ENCODE assay signal across 27 cellular contexts in genomic region chr4:13537832-13538177, GRCh38. TPM values are rescaled to one million over a fixed set of nuclear protein-coding genes. Genes with fewer than 3 reads are reported as not detected.
DNase-seq lines count a peak whose midpoint lies in the region; ATAC-seq and TF ChIP-seq lines count a peak whose summit lies in the region.
"Had no signal": no experiment of that assay in that cellular context is flagged by ENCODE, and none has a peak within 500 bp of the region (broad histone marks: within the 10 kb centered on the region; RNA-seq: fewer than 3 reads in every experiment).

No MANE protein-coding gene starts in this region.

- peak overlapping the region; percentile 74 for H3K27ac Mint-ChIP-seq in T-helper 1 cell treated with Interleukin-12 subunit alpha and Interleukin-12 subunit beta and Interleukin-4 antibody, amounts not matched to agents 30 μg/mL and 1 μg/mL, for 36 hours
- H3K27ac Mint-ChIP-seq in stimulated activated effector memory CD8-positive, alpha-beta T cell treated with anti-CD3 and anti-CD28 coated beads, Interleukin-12 subunit alpha, Interleukin-12 subunit beta, amount 100 ng/mL, for 72 hours, result peak overlapping the region; percentile 85
- H3K27ac Mint-ChIP-seq: activated CD8-positive, alpha-beta memory T cell treated with anti-CD3 and anti-CD28 coated beads, Interleukin-2, amount 10 ng/mL, durations not matched to agents 7 days and 5 days; CD8-positive, alpha-beta T cell; progenitor cell of endocrine pancreas; stimulated activated memory B cell treated with anti-CD40 and anti-IgM and Interleukin-4, amounts not matched to agents 10 μg/mL and 1 μg/mL and 100 μg/mL, for 72 hours had no signal

- peaks cover 94% of the 10 kb centered on the region for H3K27me3 Mint-ChIP-seq in T-helper 1 cell treated with Interleukin-12 subunit alpha and Interleukin-12 subunit beta and Interleukin-4 antibody, amounts not matched to agents 30 μg/mL and 1 μg/mL, for 36 hours (ENCODE audit: low read depth)

- H3K79me2 ChIP-seq in mammary epithelial cell (ENCODE audit: insufficient read depth, low read length), result no peaks in the 10 kb centered on the region

- no peak for ATAC-seq in stimulated activated effector memory CD8-positive, alpha-beta T cell treated with anti-CD3 and anti-CD28 coated beads, Interleukin-12 subunit alpha, Interleukin-12 subunit beta, amount 100 ng/mL, for 72 hours
- no peak for ATAC-seq in right cardiac atrium
- ATAC-seq: activated CD8-positive, alpha-beta memory T cell treated with anti-CD3 and anti-CD28 coated beads, Interleukin-2, amount 10 ng/mL, durations not matched to agents 7 days and 5 days; CD8-positive, alpha-beta T cell; HCT116; naive thymus-derived CD4-positive, alpha-beta T cell; stimulated activated memory B cell treated with anti-CD40 and anti-IgM and Interleukin-4, amounts not matched to agents 10 μg/mL and 1 μg/mL and 100 μg/mL, for 72 hours had no signal

- peaks cover 2% of the 10 kb centered on the region for H3K4me1 ChIP-seq in right cardiac atrium (ENCODE audit: control insufficient read depth, insufficient read depth, low read length)
- H3K4me1 ChIP-seq in mammary epithelial cell (ENCODE audit: insufficient read depth, low read length), result peaks cover 14% of the 10 kb centered on the region

- DNase-seq in T-helper 1 cell, result no peak
- DNase-seq in H7, result peak; percentile 59
- peak; percentile 42 for DNase-seq in islet precursor cell
- DNase-seq in stimulated activated effector memory CD8-positive, alpha-beta T cell treated with anti-CD3 and anti-CD28 coated beads, Interleukin-12 subunit alpha, Interleukin-12 subunit beta, amount 100 ng/mL, for 72 hours (ENCODE audit: low spot score in 2 of 2), result no peak
- no peak for DNase-seq in amygdala (lab: John Stamatoyannopoulos, UW)
- DNase-seq in right cardiac atrium, result no peak
- no peak for DNase-seq in mammary epithelial cell
- DNase-seq: activated CD4-positive, CD25-positive, alpha-beta regulatory T cell; activated CD8-positive, alpha-beta memory T cell treated with anti-CD3 and anti-CD28 coated beads, Interleukin-2, amount 10 ng/mL, durations not matched to agents 7 days and 5 days; activated naive CD4-positive, alpha-beta T cell; CD8-positive, alpha-beta T cell; effector memory CD8-positive, alpha-beta T cell; erythroblast; glutamatergic neuron; naive thymus-derived CD4-positive, alpha-beta T cell; NCI-H1048; NCI-H1694; SHP77 treated with DMSO at 0.1 percent for 48 hours; testis had no signal

- H3K4me3 ChIP-seq in H7 (ENCODE audit: insufficient read depth, low read depth, low read length), result no peak overlapping the region
- H3K4me3 ChIP-seq in right cardiac atrium (ENCODE audit: low read length), result no peak overlapping the region
- H3K4me3 ChIP-seq in mammary epithelial cell (replicated peaks in 1 of 3; ENCODE audit: insufficient read depth in 1 of 3, low read depth in 2 of 3, low read length in 3 of 3), result no peak overlapping the region
- H3K4me3 ChIP-seq: testis, vagina had no signal

- H3K27ac ChIP-seq in right cardiac atrium (ENCODE audit: low read length), result no peak overlapping the region
- no peak overlapping the region for H3K27ac ChIP-seq in mammary epithelial cell (ENCODE audit: insufficient read depth, low read depth, low read length)
- H3K27ac ChIP-seq: neutrophil, testis, vagina had no signal

- no peak overlapping the region for H3K4me3 Mint-ChIP-seq in T-helper 1 cell treated with Interleukin-12 subunit alpha and Interleukin-12 subunit beta and Interleukin-4 antibody, amounts not matched to agents 30 μg/mL and 1 μg/mL, for 36 hours
- peak overlapping the region; percentile 40 for H3K4me3 Mint-ChIP-seq in stimulated activated effector memory CD8-positive, alpha-beta T cell treated with anti-CD3 and anti-CD28 coated beads, Interleukin-12 subunit alpha, Interleukin-12 subunit beta, amount 100 ng/mL, for 72 hours
- H3K4me3 Mint-ChIP-seq: activated CD8-positive, alpha-beta memory T cell treated with anti-CD3 and anti-CD28 coated beads, Interleukin-2, amount 10 ng/mL, durations not matched to agents 7 days and 5 days; CD8-positive, alpha-beta T cell; central memory CD8-positive, alpha-beta T cell; stimulated activated memory B cell treated with anti-CD40 and anti-IgM and Interleukin-4, amounts not matched to agents 10 μg/mL and 1 μg/mL and 100 μg/mL, for 72 hours had no signal

- WGBS in right cardiac atrium, result 15% methylated on average over 10 of the region's 10 CpGs
- 31% methylated on average over 9 of the region's 10 CpGs for WGBS in mammary epithelial cell (ENCODE audit: low coverage, missing lambda C conversion rate)

- no peaks in the 10 kb centered on the region for H3K36me3 Mint-ChIP-seq in T-helper 1 cell treated with Interleukin-12 subunit alpha and Interleukin-12 subunit beta and Interleukin-4 antibody, amounts not matched to agents 30 μg/mL and 1 μg/mL, for 36 hours (ENCODE audit: low read depth)
- peaks cover 5% of the 10 kb centered on the region for H3K36me3 Mint-ChIP-seq in stimulated activated effector memory CD8-positive, alpha-beta T cell treated with anti-CD3 and anti-CD28 coated beads, Interleukin-12 subunit alpha, Interleukin-12 subunit beta, amount 100 ng/mL, for 72 hours
- H3K36me3 Mint-ChIP-seq: CD8-positive, alpha-beta T cell had no signal

- no peak for TF ChIP-seq CTCF in mammary epithelial cell (conservative IDR thresholded peaks at IDR 0.05 in 1 of 2, IDR thresholded peaks at IDR 0.05 in 1 of 2; ENCODE audit: extremely low read depth in 1 of 2, insufficient read depth in 1 of 2, low read depth in 1 of 2, low read length in 2 of 2)

- intact Hi-C loops in right cardiac atrium (cut with DNase I) (no loop called here), mammary epithelial cell (cut with micrococcal nuclease) (no loop called here)

- peaks cover 7% of the 10 kb centered on the region for H3K4me1 Mint-ChIP-seq in T-helper 1 cell treated with Interleukin-12 subunit alpha and Interleukin-12 subunit beta and Interleukin-4 antibody, amounts not matched to agents 30 μg/mL and 1 μg/mL, for 36 hours (ENCODE audit: low read depth)
- H3K4me1 Mint-ChIP-seq in stimulated activated effector memory CD8-positive, alpha-beta T cell treated with anti-CD3 and anti-CD28 coated beads, Interleukin-12 subunit alpha, Interleukin-12 subunit beta, amount 100 ng/mL, for 72 hours, result peaks cover 20% of the 10 kb centered on the region

- H3K9me3 ChIP-seq in right cardiac atrium (ENCODE audit: control insufficient read depth, low read length), result no peaks in the 10 kb centered on the region
- H3K9me3 ChIP-seq in mammary epithelial cell (replicated peaks; ENCODE audit: insufficient read depth, low read length), result peaks cover 3% of the 10 kb centered on the region
- H3K9me3 ChIP-seq: neutrophil, testis, vagina had no signal

- CTCF ChIA-PET in mammary epithelial cell (lab: Charles Lee; ENCODE audit: low non-redundant PET), result no interaction called here

- H3K9ac ChIP-seq in mammary epithelial cell (ENCODE audit: insufficient read depth, low read length), result no peak overlapping the region

- no peaks in the 10 kb centered on the region for H4K20me1 ChIP-seq in mammary epithelial cell (ENCODE audit: insufficient read depth, low read length)

- no peak overlapping the region for H2AFZ ChIP-seq in mammary epithelial cell (ENCODE audit: low read depth, low read length)

- H3K9me3 Mint-ChIP-seq in T-helper 1 cell treated with Interleukin-12 subunit alpha and Interleukin-12 subunit beta and Interleukin-4 antibody, amounts not matched to agents 30 μg/mL and 1 μg/mL, for 36 hours, result peaks cover 16% of the 10 kb centered on the region
- peaks cover 6% of the 10 kb centered on the region for H3K9me3 Mint-ChIP-seq in stimulated activated effector memory CD8-positive, alpha-beta T cell treated with anti-CD3 and anti-CD28 coated beads, Interleukin-12 subunit alpha, Interleukin-12 subunit beta, amount 100 ng/mL, for 72 hours

- in situ Hi-C loops in mammary epithelial cell (cut with MboI; ENCODE audit: low sequenced_read_pairs in 2 of 2), result no loop called here

- H3K36me3 ChIP-seq in H7 (replicated peaks; ENCODE audit: control insufficient read depth, insufficient read depth, low read length) (no peaks in the 10 kb centered on the region), mammary epithelial cell (ENCODE audit: insufficient read depth, low read length) (no peaks in the 10 kb centered on the region)
- H3K36me3 ChIP-seq: neutrophil, vagina had no signal

- dilution Hi-C loops in mammary epithelial cell (cut with HindIII; ENCODE audit: low sequenced_read_pairs), result loop anchor here (25.0 kb wide), 1 partner anchor 676 kb away; no protein-coding TSS in a partner anchor

- H3K4me2 ChIP-seq in mammary epithelial cell (ENCODE audit: insufficient read depth, low read depth, low read length), result no peak overlapping the region

- no TSS peak for BruUV-seq in mammary epithelial cell (replicated peaks; lab: Mats Ljungman, UMichigan)

- peaks cover 100% of the 10 kb centered on the region for H3K27me3 ChIP-seq in H7 (ENCODE audit: control insufficient read depth, insufficient read depth, low read length)
- H3K27me3 ChIP-seq in right cardiac atrium (ENCODE audit: control insufficient read depth, insufficient read depth), result no peaks in the 10 kb centered on the region
- H3K27me3 ChIP-seq in mammary epithelial cell (ENCODE audit: insufficient read depth, low read length), result peaks cover 69% of the 10 kb centered on the region

RNA-seq across cellular contexts. Expression of gene NKX3-2, which starts 6.5 kb away (rescaled TPM):
- total RNA-seq in H7 (2014; rRNA removed; shearing (Covaris generic)), result 0.52 and 0.76 TPM in 2 replicates
- total RNA-seq in right cardiac atrium (under 1 TPM in 1 of 4 donors, not detected in 3; 0.12 TPM), mammary epithelial cell (under 1 TPM in 1 of 2 donors, not detected in 1; 0.17 TPM)
- polyA plus RNA-seq in right cardiac atrium (0.05 TPM), mammary epithelial cell (0.03 TPM)
- polyA minus RNA-seq in mammary epithelial cell, result not detected
- total RNA-seq: activated CD8-positive, alpha-beta memory T cell treated with anti-CD3 and anti-CD28 coated beads, Interleukin-2, amount 10 ng/mL, durations not matched to agents 7 days and 5 days; CD8-positive, alpha-beta T cell; liver; naive thymus-derived CD4-positive, alpha-beta T cell had no signal
- polyA plus RNA-seq: liver; naive thymus-derived CD4-positive, alpha-beta T cell had no signal

RNA-seq across cellular contexts. Expression of gene RAB28, which starts 53.7 kb away (rescaled TPM):
- total RNA-seq in H7 (2014; rRNA removed; shearing (Covaris generic)), result 27.7 and 32.4 TPM in 2 replicates
- total RNA-seq in right cardiac atrium (10 to 100 TPM; 17.1 to 27.6 (median 22.6) TPM), mammary epithelial cell (10 to 100 TPM; 13.0 to 20.0 TPM)
- polyA plus RNA-seq in right cardiac atrium (17.4 TPM), mammary epithelial cell (9.6 TPM)
- polyA minus RNA-seq in mammary epithelial cell, result not detected

Comparison
In these comparisons a context has a peak if more than half of its experiments do, and no peak if none do; other contexts are left out.
1. DNase-seq: peak in H7 (single experiment) and islet precursor cell (single experiment); none in T-helper 1 cell (0 of 5), stimulated activated effector memory CD8-positive, alpha-beta T cell treated with anti-CD3 and anti-CD28 coated beads, Interleukin-12 subunit alpha, Interleukin-12 subunit beta, amount 100 ng/mL, for 72 hours (0 of 2), amygdala (0 of 56), right cardiac atrium (0 of 3) and mammary epithelial cell (single experiment).